In genomic region chr5:75002271-75002670, GRCh38 we compare ENCODE assay signal across 40 cellular contexts.
"Had no signal": no experiment of that assay in that cellular context is flagged by ENCODE, and none has a peak within 500 bp of the region (broad histone marks: within the 10 kb centered on the region; RNA-seq: fewer than 3 reads in every experiment).

No MANE protein-coding gene starts in this region.

- H3K4me1 ChIP-seq: ascending aorta had no signal

- H3K36me3 Mint-ChIP-seq: activated naive CD4-positive, alpha-beta T cell treated with anti-CD3 and anti-CD28 coated beads, Interleukin-2, amount 10 ng/mL, durations not matched to agents 7 days and 5 days; brain had no signal

- H3K4me3 Mint-ChIP-seq: activated CD4-positive, alpha-beta memory T cell treated with anti-CD3 and anti-CD28 coated beads, Interleukin-2, amount 10 ng/mL, durations not matched to agents 7 days and 5 days; activated CD4-positive, alpha-beta T cell treated with anti-CD3 and anti-CD28 coated beads for 36 hours; activated CD4-positive, alpha-beta T cell treated with anti-CD3 and anti-CD28 coated beads, Interleukin-2, amount 10 ng/mL, durations not matched to agents 7 days and 5 days; activated CD8-positive, alpha-beta memory T cell treated with anti-CD3 and anti-CD28 coated beads, Interleukin-2, amount 10 ng/mL, durations not matched to agents 7 days and 5 days; activated CD8-positive, alpha-beta T cell treated with anti-CD3 and anti-CD28 coated beads, Interleukin-2, amount 10 ng/mL, durations not matched to agents 7 days and 5 days; activated naive CD4-positive, alpha-beta T cell treated with anti-CD3 and anti-CD28 coated beads, Interleukin-2, amount 10 ng/mL, durations not matched to agents 7 days and 5 days; activated naive CD4-positive, alpha-beta T cell treated with anti-CD3 and anti-CD28 coated beads, Interleukin-2, amount 50 U/mL, for 24 hours; activated naive CD8-positive, alpha-beta T cell; activated naive CD8-positive, alpha-beta T cell treated with anti-CD3 and anti-CD28 coated beads, Interleukin-2, amount 10 ng/mL, durations not matched to agents 7 days and 5 days; activated naive CD8-positive, alpha-beta T cell treated with anti-CD3 and anti-CD28 coated beads, Interleukin-2, amount 50 U/mL, for 24 hours; activated T-cell treated with anti-CD3 and anti-CD28 coated beads, Interleukin-2, amount 50 U/mL, for 24 hours; brain; central memory CD8-positive, alpha-beta T cell; T-helper 1 cell treated with Interleukin-12 subunit alpha and Interleukin-12 subunit beta and Interleukin-4 antibody, amounts not matched to agents 30 μg/mL and 1 μg/mL, for 36 hours; T-helper 2 cell treated with Interferon-gamma antibody and Interleukin-4, amounts not matched to agents 5 μg/mL and 100 μg/mL, for 36 hours; WTC11 had no signal

- H3K27ac ChIP-seq: ascending aorta, cardiac muscle cell, WERI-Rb-1 had no signal

- H3K4me1 Mint-ChIP-seq: activated CD4-positive, alpha-beta memory T cell treated with anti-CD3 and anti-CD28 coated beads, Interleukin-2, amount 10 ng/mL, durations not matched to agents 7 days and 5 days; activated CD4-positive, alpha-beta T cell treated with anti-CD3 and anti-CD28 coated beads for 36 hours; activated CD4-positive, alpha-beta T cell treated with anti-CD3 and anti-CD28 coated beads, Interleukin-2, amount 10 ng/mL, durations not matched to agents 7 days and 5 days; activated CD8-positive, alpha-beta memory T cell treated with anti-CD3 and anti-CD28 coated beads, Interleukin-2, amount 10 ng/mL, durations not matched to agents 7 days and 5 days; activated naive CD4-positive, alpha-beta T cell treated with anti-CD3 and anti-CD28 coated beads, Interleukin-2, amount 10 ng/mL, durations not matched to agents 7 days and 5 days; activated naive CD4-positive, alpha-beta T cell treated with anti-CD3 and anti-CD28 coated beads, Interleukin-2, amount 50 U/mL, for 24 hours; activated naive CD8-positive, alpha-beta T cell treated with anti-CD3 and anti-CD28 coated beads, Interleukin-2, amount 10 ng/mL, durations not matched to agents 7 days and 5 days; activated naive CD8-positive, alpha-beta T cell treated with anti-CD3 and anti-CD28 coated beads, Interleukin-2, amount 50 U/mL, for 24 hours; brain had no signal

- H3K27me3 Mint-ChIP-seq: activated CD4-positive, alpha-beta T cell treated with anti-CD3 and anti-CD28 coated beads for 36 hours; activated CD4-positive, alpha-beta T cell treated with anti-CD3 and anti-CD28 coated beads, Interleukin-2, amount 10 ng/mL, durations not matched to agents 7 days and 5 days; activated CD8-positive, alpha-beta memory T cell treated with anti-CD3 and anti-CD28 coated beads, Interleukin-2, amount 10 ng/mL, durations not matched to agents 7 days and 5 days; activated naive CD4-positive, alpha-beta T cell treated with anti-CD3 and anti-CD28 coated beads, Interleukin-2, amount 50 U/mL, for 24 hours; activated naive CD8-positive, alpha-beta T cell; activated naive CD8-positive, alpha-beta T cell treated with anti-CD3 and anti-CD28 coated beads, Interleukin-2, amount 10 ng/mL, durations not matched to agents 7 days and 5 days; activated naive CD8-positive, alpha-beta T cell treated with anti-CD3 and anti-CD28 coated beads, Interleukin-2, amount 50 U/mL, for 24 hours; activated T-cell treated with anti-CD3 and anti-CD28 coated beads, Interleukin-2, amount 50 U/mL, for 24 hours; brain; central memory CD8-positive, alpha-beta T cell had no signal

- ATAC-seq: activated CD4-positive, alpha-beta T cell treated with anti-CD3 and anti-CD28 coated beads for 36 hours; activated CD4-positive, CD25-positive, alpha-beta regulatory T cell treated with anti-CD3 and anti-CD28 coated beads, Interleukin-2, amount 50 U/mL, for 24 hours; activated CD8-positive, alpha-beta memory T cell treated with anti-CD3 and anti-CD28 coated beads, Interleukin-2, amount 10 ng/mL, durations not matched to agents 7 days and 5 days; activated CD8-positive, alpha-beta T cell treated with anti-CD3 and anti-CD28 coated beads, Interleukin-2, amount 10 ng/mL, durations not matched to agents 7 days and 5 days; activated naive CD8-positive, alpha-beta T cell treated with anti-CD3 and anti-CD28 coated beads, Interleukin-2, amount 50 U/mL, for 24 hours; WTC11 had no signal

- DNase-seq: activated CD4-positive, alpha-beta memory T cell treated with anti-CD3 and anti-CD28 coated beads, Interleukin-2, amount 10 ng/mL, durations not matched to agents 7 days and 5 days; activated CD4-positive, alpha-beta T cell treated with anti-CD3 and anti-CD28 coated beads for 1 hour; activated CD4-positive, alpha-beta T cell treated with anti-CD3 and anti-CD28 coated beads for 36 hours; activated CD4-positive, alpha-beta T cell treated with anti-CD3 and anti-CD28 coated beads for 48 hours; activated CD4-positive, alpha-beta T cell treated with anti-CD3 and anti-CD28 coated beads, Interleukin-2, amount 10 ng/mL, durations not matched to agents 7 days and 5 days; activated CD4-positive, alpha-beta T cell treated with anti-CD3 and anti-CD28 coated beads, Interleukin-2, amount 50 U/mL, for 48 hours; activated CD4-positive, CD25-positive, alpha-beta regulatory T cell; activated CD8-positive, alpha-beta memory T cell treated with anti-CD3 and anti-CD28 coated beads for 24 hours; activated CD8-positive, alpha-beta memory T cell treated with anti-CD3 and anti-CD28 coated beads, Interleukin-2, amount 10 ng/mL, durations not matched to agents 7 days and 5 days; activated CD8-positive, alpha-beta memory T cell treated with anti-CD3 and anti-CD28 coated beads, Interleukin-2, amount 50 U/mL, for 48 hours; activated CD8-positive, alpha-beta T cell treated with anti-CD3 and anti-CD28 coated beads, Interleukin-2, amount 10 ng/mL, durations not matched to agents 7 days and 5 days; activated effector memory CD4-positive, alpha-beta T cell treated with Interleukin-2 at 50 U/mL for 16 hours; activated gamma-delta T cell; activated naive CD4-positive, alpha-beta T cell treated with anti-CD3 and anti-CD28 coated beads, Interleukin-2, amount 10 ng/mL, durations not matched to agents 7 days and 5 days; activated naive CD4-positive, alpha-beta T cell treated with Interleukin-2 at 50 U/mL for 16 hours; activated naive CD8-positive, alpha-beta T cell treated with anti-CD3 and anti-CD28 coated beads, Interleukin-2, amount 10 ng/mL, durations not matched to agents 7 days and 5 days; activated naive CD8-positive, alpha-beta T cell treated with anti-CD3 and anti-CD28 coated beads, Interleukin-2, amount 50 U/mL, for 24 hours; activated T-cell treated with anti-CD3 and anti-CD28 coated beads, Interleukin-2, amount 50 U/mL, for 24 hours; activated T-cell treated with anti-CD3 and anti-CD28 coated beads, Interleukin-2, amount 50 U/mL, for 48 hours; amygdala; anterior cingulate cortex; caudate nucleus; cerebellar nuclear complex; T-helper 1 cell; T-helper 2 cell; T-helper 9 cell; WERI-Rb-1 had no signal

- H3K36me3 ChIP-seq: ascending aorta, cardiac muscle cell, WERI-Rb-1 had no signal

- H3K4me3 ChIP-seq: ascending aorta, cardiac muscle cell had no signal

- H3K27me3 ChIP-seq: ascending aorta, cardiac muscle cell had no signal

- H3K27ac Mint-ChIP-seq: activated CD4-positive, alpha-beta memory T cell treated with anti-CD3 and anti-CD28 coated beads, Interleukin-2, amount 10 ng/mL, durations not matched to agents 7 days and 5 days; activated CD4-positive, alpha-beta T cell treated with anti-CD3 and anti-CD28 coated beads for 36 hours; activated CD4-positive, alpha-beta T cell treated with anti-CD3 and anti-CD28 coated beads, Interleukin-2, amount 10 ng/mL, durations not matched to agents 7 days and 5 days; activated CD8-positive, alpha-beta memory T cell treated with anti-CD3 and anti-CD28 coated beads, Interleukin-2, amount 10 ng/mL, durations not matched to agents 7 days and 5 days; activated CD8-positive, alpha-beta T cell treated with anti-CD3 and anti-CD28 coated beads, Interleukin-2, amount 10 ng/mL, durations not matched to agents 7 days and 5 days; activated naive CD4-positive, alpha-beta T cell treated with anti-CD3 and anti-CD28 coated beads, Interleukin-2, amount 10 ng/mL, durations not matched to agents 7 days and 5 days; activated naive CD4-positive, alpha-beta T cell treated with anti-CD3 and anti-CD28 coated beads, Interleukin-2, amount 50 U/mL, for 24 hours; activated naive CD8-positive, alpha-beta T cell; activated naive CD8-positive, alpha-beta T cell treated with anti-CD3 and anti-CD28 coated beads, Interleukin-2, amount 10 ng/mL, durations not matched to agents 7 days and 5 days; activated naive CD8-positive, alpha-beta T cell treated with anti-CD3 and anti-CD28 coated beads, Interleukin-2, amount 50 U/mL, for 24 hours; activated T-cell treated with anti-CD3 and anti-CD28 coated beads, Interleukin-2, amount 50 U/mL, for 24 hours; activated T-helper 2 cell treated with anti-CD3 and anti-CD28 coated beads, Interferon-gamma antibody, Interleukin-2, Interleukin-4, amounts not matched to agents 10 μg/mL and 5 μg/mL and 100 μg/mL, durations not matched to agents 14 hours and 24 hours and 36 hours; brain; T-helper 1 cell treated with Interleukin-12 subunit alpha and Interleukin-12 subunit beta and Interleukin-4 antibody, amounts not matched to agents 30 μg/mL and 1 μg/mL, for 36 hours; T-helper 2 cell treated with Interferon-gamma antibody and Interleukin-4, amounts not matched to agents 5 μg/mL and 100 μg/mL, for 36 hours; WTC11 had no signal

- FAIRE-seq: bronchial epithelial cell, TTC549 had no signal
